10 cellular contexts compared by ENCODE assay signal in genomic region chr5:170986598-170986997, GRCh38.
DNase-seq lines count a peak whose midpoint lies in the region; ATAC-seq, FAIRE-seq and TF ChIP-seq lines count a peak whose summit lies in the region.
"Had no signal": no experiment of that assay in that cellular context is flagged by ENCODE, and none has a peak within 500 bp of the region (broad histone marks: within the 10 kb centered on the region; RNA-seq: fewer than 3 reads in every experiment).

No MANE protein-coding gene starts in this region.

- no peaks in the 10 kb centered on the region for H3K27me3 ChIP-seq in Loucy (ENCODE audit: insufficient read depth, low read length, poor library complexity, severe bottlenecking)

- no peak overlapping the region for H3K4me3 ChIP-seq in Loucy (ENCODE audit: low read length, poor library complexity, severe bottlenecking)
- H3K4me3 ChIP-seq: SK-N-MC had no signal

- H3K9ac ChIP-seq in Loucy (ENCODE audit: low read depth, low read length, poor library complexity, severe bottlenecking), result no peak overlapping the region

- TF ChIP-seq CTCF in D721Med (IDR thresholded peaks at IDR 0.05; ENCODE audit: insufficient read depth, missing control alignments), result peak; percentile 52
- peak; percentile 26; the same call in 1 of the 2 replicates for TF ChIP-seq CTCF in Loucy (conservative IDR thresholded peaks at IDR 0.05; ENCODE audit: low read length)

- FAIRE-seq in D721Med (lab: Jason Lieb, UNC), result no peak
- FAIRE-seq in frontal cortex (lab: Jason Lieb, UNC), result peak; percentile 54

- no peaks in the 10 kb centered on the region for H3K4me1 ChIP-seq in Loucy (ENCODE audit: insufficient read depth, low read length, poor library complexity, severe bottlenecking)

- H2AFZ ChIP-seq in Loucy (ENCODE audit: low read length), result no peak overlapping the region

- in situ Hi-C loops in SK-MEL-5 (cut with HindIII; ENCODE audit: low pct_unique_long_range_greater_than_20kb, low sequenced_read_pairs), result no loop called here

- no peaks in the 10 kb centered on the region for H3K9me2 ChIP-seq in Loucy (replicated peaks; ENCODE audit: low read depth, low read length)

- no peak for DNase-seq in D721Med (ENCODE audit: insufficient read length, low spot score)
- peak; percentile 57 for DNase-seq in SK-MEL-5 (ENCODE audit: low read depth, low spot score)
- no peak for DNase-seq in frontal cortex (ENCODE audit: low spot score in 2 of 2)
- DNase-seq in T-helper 1 cell, result no peak
- no peak for DNase-seq in DMS153 treated with DMSO at 0.1 percent for 48 hours (lab: John Stamatoyannopoulos, UW; ENCODE audit: unreplicated experiment)
- no peak for DNase-seq in T-helper 9 cell
- DNase-seq: activated T-cell treated with anti-CD3 and anti-CD28 coated beads, Interleukin-2, amount 50 U/mL, for 48 hours had no signal

- no peak overlapping the region for H3K4me2 ChIP-seq in Loucy (ENCODE audit: low read depth, low read length, poor library complexity, severe bottlenecking)

- no peaks in the 10 kb centered on the region for H3F3A ChIP-seq in Loucy (ENCODE audit: low read depth)

- no peak for ATAC-seq in HG02970 (IDR thresholded peaks at IDR 0.05; ENCODE audit: low FRiP score, unreplicated experiment)

- no peaks in the 10 kb centered on the region for H3K79me2 ChIP-seq in Loucy (ENCODE audit: insufficient read depth, low read length)

- no peaks in the 10 kb centered on the region for H4K20me1 ChIP-seq in Loucy (ENCODE audit: insufficient read depth, low read length, poor library complexity, severe bottlenecking)

- H3K9me3 ChIP-seq in Loucy (ENCODE audit: insufficient read depth, low read depth, low read length), result no peaks in the 10 kb centered on the region

- no peaks in the 10 kb centered on the region for H3K36me3 ChIP-seq in Loucy (ENCODE audit: insufficient read depth, low read length)
